In the genomic region with DNA sequence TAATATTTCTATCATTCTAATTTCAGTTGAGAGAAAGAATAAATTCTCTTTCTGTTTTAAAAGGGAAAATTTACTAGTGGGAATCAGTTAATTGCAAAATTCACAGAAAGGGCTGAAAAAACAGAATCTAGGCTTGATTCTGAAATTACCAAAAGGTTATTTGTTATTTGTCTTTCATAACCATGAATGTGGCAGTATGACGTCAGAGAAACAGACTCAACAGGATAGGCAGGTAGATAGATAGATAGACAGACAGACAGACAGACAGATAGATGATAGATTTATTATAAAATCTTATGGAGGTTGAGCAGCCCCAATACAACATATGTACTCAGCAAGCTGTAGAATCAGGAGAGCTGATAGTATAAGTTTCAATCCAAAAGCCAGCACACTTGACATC, we compare ENCODE assay signal across 1 cellular context.
TF ChIP-seq lines count a peak whose summit lies in the region.

No MANE protein-coding gene starts in this region.

TF ChIP-seq in HCT116, 20 proteins besides CTCF, POLR2A, EP300 and RAD21 (continued from another document):
- TF ChIP-seq MAX (IDR thresholded peaks at IDR 0.05) (no peak), SRF (IDR thresholded peaks at IDR 0.05; ENCODE audit: low read depth) (no peak)
